ENCODE assay signal across 8 cellular contexts in the genomic region with DNA sequence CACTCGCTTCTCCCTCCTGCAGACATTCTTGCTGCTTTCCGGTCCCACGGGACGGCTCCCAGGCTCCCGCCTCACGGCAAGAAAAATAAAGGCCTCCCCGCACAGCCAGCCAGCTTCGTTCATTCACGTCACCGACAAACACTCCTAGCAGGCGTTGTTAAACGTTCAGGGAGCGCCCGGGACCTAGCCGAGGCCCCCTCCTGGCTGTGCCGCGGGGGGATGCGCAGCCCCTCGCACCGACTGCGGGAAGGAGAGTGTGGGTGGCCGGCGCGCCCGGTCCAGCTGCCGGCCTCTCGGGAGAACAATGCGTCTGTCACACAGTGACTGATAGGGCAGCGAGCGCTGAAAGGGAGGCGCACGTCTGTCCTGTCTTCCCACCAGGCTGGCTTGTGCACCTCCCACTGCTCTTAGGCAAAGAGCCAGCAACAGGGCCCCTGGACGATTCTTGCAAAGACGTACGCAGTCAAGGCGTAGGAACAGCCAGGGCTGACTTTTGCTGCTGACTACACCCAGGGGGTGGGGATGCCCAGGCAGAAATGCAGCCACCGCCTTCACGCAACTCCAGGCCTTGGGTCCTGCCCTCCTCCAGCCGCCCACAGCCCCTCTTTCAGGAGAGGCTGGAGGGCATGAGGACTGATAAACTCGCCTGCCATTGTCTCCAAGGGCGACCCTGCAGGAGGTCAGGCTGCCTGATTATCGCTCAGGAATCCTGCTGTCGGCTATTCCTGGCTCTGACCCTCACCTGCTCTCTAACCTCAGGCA.
DNase-seq lines count a peak whose midpoint lies in the region; ATAC-seq and TF ChIP-seq lines count a peak whose summit lies in the region.

No MANE protein-coding gene starts in this region.

- peak; percentile 44 for DNase-seq in NT2/D1 (ENCODE audit: low read depth, low spot score)
- DNase-seq in fibroblast of mammary gland (ENCODE audit: low read depth): peak; percentile 62
- DNase-seq in HCEC 1CT: no peak
- no peak for DNase-seq in activated effector memory CD4-positive, alpha-beta T cell treated with Interleukin-2 at 50 U/mL for 16 hours
- DNase-seq in activated CD4-positive, alpha-beta T cell treated with anti-CD3 and anti-CD28 coated beads for 4 hours: no peak

- H3K27me3 ChIP-seq in NT2/D1 (ENCODE audit: insufficient read depth, insufficient read length) (peaks cover 7% of the 10 kb centered on the region), muscle layer of colon (ENCODE audit: control insufficient read depth in 1 of 2, insufficient read depth in 2 of 2, low read length in 2 of 2) (no peaks in the 10 kb centered on the region)

- peak; percentile 42 for ATAC-seq in GM19351 (IDR thresholded peaks at IDR 0.05; ENCODE audit: unreplicated experiment)
- no peak for ATAC-seq in HG03520 (IDR thresholded peaks at IDR 0.05; ENCODE audit: unreplicated experiment)

- H3K36me3 ChIP-seq in NT2/D1 (ENCODE audit: insufficient read depth, insufficient read length, low read length): no peaks in the 10 kb centered on the region
- no peaks in the 10 kb centered on the region for H3K36me3 ChIP-seq in muscle layer of colon (ENCODE audit: insufficient read depth, low read length)

- H3K9ac ChIP-seq in NT2/D1 (ENCODE audit: insufficient read length, low read depth) (peak overlapping the region; percentile 75), muscle layer of colon (ENCODE audit: low read length) (peak overlapping the region; percentile 47)

- H3K9me3 ChIP-seq in NT2/D1 (ENCODE audit: insufficient read depth, low read length) (no peaks in the 10 kb centered on the region), muscle layer of colon (ENCODE audit: low read length) (no peaks in the 10 kb centered on the region)

- H3K27ac ChIP-seq in muscle layer of colon (ENCODE audit: low read depth, low read length): peak overlapping the region; percentile 77

- peak overlapping the region; percentile 42 for H3K4me3 ChIP-seq in NT2/D1 (ENCODE audit: insufficient read length, low read depth)
- H3K4me3 ChIP-seq in fibroblast of mammary gland (ENCODE audit: control insufficient read depth, low read depth, low read length): peak overlapping the region; percentile 37
- H3K4me3 ChIP-seq in muscle layer of colon (ENCODE audit: low read depth in 1 of 2, low read length in 2 of 2): peak overlapping the region; percentile 40 to 63

- H3K4me1 ChIP-seq in NT2/D1 (ENCODE audit: insufficient read depth, insufficient read length) (no peaks in the 10 kb centered on the region), muscle layer of colon (ENCODE audit: insufficient read depth, low read length) (peaks cover 16% of the 10 kb centered on the region)

- no peak for TF ChIP-seq CTCF in fibroblast of mammary gland (conservative IDR thresholded peaks at IDR 0.05; ENCODE audit: control insufficient read depth, insufficient read depth, low read depth, low read length)

Comparison
In these comparisons a context has a peak if more than half of its experiments do, and no peak if none do; other contexts are left out.
1. DNase-seq: peak in NT2/D1 (single experiment) and fibroblast of mammary gland (single experiment); none in HCEC 1CT (single experiment), activated effector memory CD4-positive, alpha-beta T cell treated with Interleukin-2 at 50 U/mL for 16 hours (single experiment) and activated CD4-positive, alpha-beta T cell treated with anti-CD3 and anti-CD28 coated beads for 4 hours (0 of 2).
2. Peak in every context shown above with its lines, with median percentiles within 50 percentile points of each other: H3K4me3 ChIP-seq.